ENCODE assay signal across 8 cellular contexts in the genomic region with DNA sequence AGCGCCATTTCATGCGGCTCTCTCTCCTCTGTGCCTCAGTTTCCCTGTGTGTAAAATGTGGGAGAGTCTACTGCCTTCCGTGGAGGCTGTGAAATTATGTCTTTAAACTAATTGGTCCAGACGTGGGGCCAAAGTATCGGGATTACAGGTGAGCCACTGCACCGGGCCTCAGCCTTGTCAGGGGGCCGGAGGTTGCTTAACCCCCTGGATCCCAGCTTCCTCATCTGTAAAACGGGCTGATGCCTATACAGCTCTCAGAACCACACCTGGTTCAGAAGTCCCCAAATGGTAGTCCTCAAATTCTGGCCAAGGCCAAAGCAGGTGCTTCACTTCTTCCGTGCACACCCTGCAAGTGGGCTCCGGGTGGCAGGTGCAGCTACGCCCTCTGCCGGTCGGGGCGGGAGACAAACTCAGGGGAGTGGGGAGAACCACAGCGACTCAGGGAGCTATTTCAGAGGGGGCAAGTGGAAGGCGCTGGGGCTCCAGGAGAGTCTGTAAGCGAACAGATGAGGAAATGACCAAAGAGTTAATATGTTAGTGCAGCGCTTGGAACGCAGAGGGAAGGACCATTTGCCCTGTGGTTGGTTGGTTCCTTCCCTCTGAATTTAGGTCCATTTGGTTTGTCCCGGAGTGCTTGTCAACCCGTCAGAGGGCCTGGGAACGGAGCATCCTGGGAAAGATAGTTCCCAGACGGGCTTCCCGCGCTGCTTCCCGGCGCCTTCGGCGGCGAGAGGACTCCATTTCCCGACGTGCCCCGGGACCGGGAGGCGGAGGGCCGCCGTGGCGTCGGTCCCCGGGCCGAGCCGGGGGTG. TPM values are rescaled to one million over a fixed set of nuclear protein-coding genes. Genes with fewer than 3 reads are reported as not detected.
A peak's percentile ranks its signal among the peaks of the same experiment; 100 is the strongest.
DNase-seq lines count a peak whose midpoint lies in the region; ATAC-seq and TF ChIP-seq lines count a peak whose summit lies in the region.

A gene (plus strand): TSS at position 812 of the 812 bp plus-strand sequence. CDS start 135 bp downstream, outside the sequence.

- H3K27ac ChIP-seq in CD4-positive, alpha-beta T cell (ENCODE audit: low read depth, low read length), result peak within 1 kb of the TSS; percentile 72
- peak within 1 kb of the TSS; percentile 92 for H3K27ac ChIP-seq in duodenal mucosa (ENCODE audit: low read depth, low read length)

- H3K36me3 ChIP-seq in duodenal mucosa (ENCODE audit: control insufficient read depth in 1 of 2, insufficient read depth in 2 of 2, low read length in 2 of 2), result no peaks in the 10 kb centered on the region

- peak; percentile 94 for ATAC-seq in CD4-positive, alpha-beta T cell (ENCODE audit: poor library complexity)
- peak; percentile 68 for ATAC-seq in GM19452 (IDR thresholded peaks at IDR 0.05; ENCODE audit: unreplicated experiment)

- peak within 1 kb of the TSS; percentile 98 for H3K27ac Mint-ChIP-seq in CD4-positive, alpha-beta T cell
- H3K27ac Mint-ChIP-seq in activated CD4-positive, alpha-beta memory T cell treated with anti-CD3 and anti-CD28 coated beads, Interleukin-2, amount 10 ng/mL, durations not matched to agents 7 days and 5 days, result peak within 1 kb of the TSS; percentile 92

- peak; percentile 98 for TF ChIP-seq CTCF in CD4-positive, alpha-beta T cell (IDR thresholded peaks at IDR 0.05)
- TF ChIP-seq CTCF in lower leg skin (IDR thresholded peaks at IDR 0.05), result peak in 1 of 3 donors; percentile 90

- H3K27me3 Mint-ChIP-seq in CD4-positive, alpha-beta T cell, result no peaks in the 10 kb centered on the region
- no peaks in the 10 kb centered on the region for H3K27me3 Mint-ChIP-seq in activated CD4-positive, alpha-beta memory T cell treated with anti-CD3 and anti-CD28 coated beads, Interleukin-2, amount 10 ng/mL, durations not matched to agents 7 days and 5 days

- H3K36me3 Mint-ChIP-seq in CD4-positive, alpha-beta T cell (ENCODE audit: low read depth), result peaks cover 14% of the 10 kb centered on the region
- peaks cover 14% of the 10 kb centered on the region for H3K36me3 Mint-ChIP-seq in activated CD4-positive, alpha-beta memory T cell treated with anti-CD3 and anti-CD28 coated beads, Interleukin-2, amount 10 ng/mL, durations not matched to agents 7 days and 5 days (ENCODE audit: low read depth)

- peaks cover 25% of the 10 kb centered on the region in 2 donors for H3K4me1 ChIP-seq in duodenal mucosa (ENCODE audit: control insufficient read depth in 1 of 2, insufficient read depth in 2 of 2, low read length in 2 of 2)

- intact Hi-C loops in CD4-positive, alpha-beta T cell (cut with DNase I, micrococcal nuclease), result loop anchor here (1.0 to 2.0 kb wide), 4 partner anchors 8 to 143 kb away; a partner anchor contains a TSS
- intact Hi-C loops in lower leg skin (cut with DNase I; ENCODE audit: low total_unique reads), result no loop called here

- no peak for TF ChIP-seq POLR2A in lower leg skin (IDR thresholded peaks at IDR 0.05)

- peak within 1 kb of the TSS; percentile 86 to 87 for H3K9ac ChIP-seq in duodenal mucosa (ENCODE audit: low read depth in 1 of 2, low read length in 2 of 2)

- peak within 1 kb of the TSS; percentile 95 for H3K4me3 Mint-ChIP-seq in CD4-positive, alpha-beta T cell
- H3K4me3 Mint-ChIP-seq in activated CD4-positive, alpha-beta memory T cell treated with anti-CD3 and anti-CD28 coated beads, Interleukin-2, amount 10 ng/mL, durations not matched to agents 7 days and 5 days, result peak within 1 kb of the TSS; percentile 99

- DNase-seq in CD4-positive, alpha-beta T cell, result peak; percentile 85 to 91 (median 88)
- DNase-seq in HK-2 (ENCODE audit: unreplicated experiment) (peak; percentile 89), NCI-H82 (lab: John Stamatoyannopoulos, UW) (peak; percentile 98), lower leg skin (ENCODE audit: low spot score in 2 of 2) (peak; percentile 95 to 98)
- DNase-seq in activated CD4-positive, alpha-beta memory T cell treated with anti-CD3 and anti-CD28 coated beads, Interleukin-2, amount 10 ng/mL, durations not matched to agents 7 days and 5 days, result peak; percentile 94
- DNase-seq in stimulated activated CD4-positive, alpha-beta T cell treated with anti-CD3 and anti-CD28 coated beads, Interleukin-4, amount 100 ng/mL, for 4 hours, result peak; percentile 85 to 92

- POLR2A ChIA-PET in CD4-positive, alpha-beta T cell (lab: Charles Lee), result interaction anchor here (0.6 to 4.3 kb wide), 16 partner anchors 9 to 371 kb away, joined by 3 to 54 read pairs (median 4); a partner anchor contains a TSS
- POLR2A ChIA-PET in activated CD4-positive, alpha-beta memory T cell treated with anti-CD3 and anti-CD28 coated beads, Interleukin-2, amount 10 ng/mL, durations not matched to agents 7 days and 5 days (lab: Charles Lee), result interaction anchor here (1.0 to 4.1 kb wide), 11 partner anchors 9 to 210 kb away, joined by 3 to 36 read pairs (median 5); a partner anchor contains a TSS

- H3K4me1 Mint-ChIP-seq in CD4-positive, alpha-beta T cell (ENCODE audit: low read depth), result peaks cover 33% of the 10 kb centered on the region
- peaks cover 40% of the 10 kb centered on the region for H3K4me1 Mint-ChIP-seq in activated CD4-positive, alpha-beta memory T cell treated with anti-CD3 and anti-CD28 coated beads, Interleukin-2, amount 10 ng/mL, durations not matched to agents 7 days and 5 days

- H3K9me3 Mint-ChIP-seq in CD4-positive, alpha-beta T cell, result no peaks in the 10 kb centered on the region
- no peaks in the 10 kb centered on the region for H3K9me3 Mint-ChIP-seq in activated CD4-positive, alpha-beta memory T cell treated with anti-CD3 and anti-CD28 coated beads, Interleukin-2, amount 10 ng/mL, durations not matched to agents 7 days and 5 days

- H3K27me3 ChIP-seq in CD4-positive, alpha-beta T cell (ENCODE audit: control insufficient read depth, insufficient read depth, low read length), result no peaks in the 10 kb centered on the region
- no peaks in the 10 kb centered on the region for H3K27me3 ChIP-seq in duodenal mucosa (ENCODE audit: control insufficient read depth in 1 of 2, insufficient read depth in 2 of 2, low read length in 2 of 2)

- peak within 1 kb of the TSS; percentile 72 to 87 for H3K4me3 ChIP-seq in duodenal mucosa (ENCODE audit: low read depth in 1 of 2, low read length in 2 of 2)
- H3K4me3 ChIP-seq in lower leg skin (ENCODE audit: low read depth, poor library complexity, severe bottlenecking), result peak within 1 kb of the TSS; percentile 94

- H3K9me3 ChIP-seq in CD4-positive, alpha-beta T cell (ENCODE audit: control insufficient read depth, low read length), result no peaks in the 10 kb centered on the region
- no peaks in the 10 kb centered on the region for H3K9me3 ChIP-seq in duodenal mucosa (ENCODE audit: control insufficient read depth in 1 of 2, low read length in 2 of 2)

- 6 to 14% methylated on average over 26 to 41 of the region's 42 CpGs for WGBS in lower leg skin, 2 donors

- CTCF ChIA-PET in CD4-positive, alpha-beta T cell (lab: Charles Lee), result interaction anchor here (0.6 to 3.0 kb wide), 19 partner anchors 9 to 370 kb away, joined by 3 to 28 read pairs (median 4); a partner anchor contains a TSS
- CTCF ChIA-PET in activated CD4-positive, alpha-beta memory T cell treated with anti-CD3 and anti-CD28 coated beads, Interleukin-2, amount 10 ng/mL, durations not matched to agents 7 days and 5 days (lab: Charles Lee), result interaction anchor here (0.5 to 3.5 kb wide), 33 partner anchors 8 to 474 kb away, joined by 3 to 43 read pairs (median 4); a partner anchor contains a TSS

RNA-seq across cellular contexts. Expression of the gene that starts here (rescaled TPM):
- total RNA-seq in CD4-positive, alpha-beta T cell, result 10 to 100 TPM; 45.9 to 48.6 TPM
- total RNA-seq in activated CD4-positive, alpha-beta memory T cell treated with anti-CD3 and anti-CD28 coated beads, Interleukin-2, amount 10 ng/mL, durations not matched to agents 7 days and 5 days, result 10 to 100 TPM; 71.8 to 73.3 TPM
- total RNA-seq in lower leg skin, result 10 to 100 TPM; 35.3 to 53.4 (median 40.1) TPM

Comparison
In these comparisons a context has a peak if more than half of its experiments do, and no peak if none do; other contexts are left out.
1. Peak in every context shown above with its lines: DNase-seq, ATAC-seq, H3K4me3 ChIP-seq and H3K27ac ChIP-seq.